ENCODE assay signal across 1 cellular context in genomic region chr10:56360967-56361841, GRCh38.
TF ChIP-seq lines count a peak whose summit lies in the region.

Gene ZWINT (minus strand): TSS chr10:56361259. CDS start chr10:56361236, 23 bp downstream.

TF ChIP-seq in HEK293, 187 proteins besides CTCF, POLR2A, EP300 and RAD21 (continued from another document):
- TF ChIP-seq ZNF354C (tag by site-specific recombination; IDR thresholded peaks at IDR 0.05; ENCODE audit: borderline replicate concordance, low read depth) (no peak), SETDB1 (IDR thresholded peaks at IDR 0.05; ENCODE audit: insufficient read length, low read length) (peak; percentile 13), SP2 (tag by site-specific recombination; IDR thresholded peaks at IDR 0.05) (peak; percentile 87), SCRT2 (tag by site-specific recombination; IDR thresholded peaks at IDR 0.05) (no peak), ZSCAN30 (tag by site-specific recombination; IDR thresholded peaks at IDR 0.05) (peak; percentile 47; the same call in 1 of the 2 replicates), ZSCAN18 (tag by site-specific recombination; IDR thresholded peaks at IDR 0.05) (no peak), ZNF398 (tag by site-specific recombination; IDR thresholded peaks at IDR 0.05) (no peak), ZFP3 (tag by site-specific recombination; IDR thresholded peaks at IDR 0.05; ENCODE audit: low read depth) (no peak), GLI4 (tag by site-specific recombination; IDR thresholded peaks at IDR 0.05) (no peak), ZNF704 (tag by site-specific recombination; IDR thresholded peaks at IDR 0.05) (no peak), ZNF426 (tag by site-specific recombination; IDR thresholded peaks at IDR 0.05) (no peak), OVOL3 (tag by site-specific recombination; IDR thresholded peaks at IDR 0.05) (no peak), ZBTB48 (tag by site-specific recombination; IDR thresholded peaks at IDR 0.05) (peak; percentile 89), ZNF837 (tag by site-specific recombination; IDR thresholded peaks at IDR 0.05) (no peak), MZF1 (tag by site-specific recombination; IDR thresholded peaks at IDR 0.05; ENCODE audit: borderline replicate concordance) (no peak), ZNF548 (tag by site-specific recombination; IDR thresholded peaks at IDR 0.05) (no peak), ZNF785 (tag by site-specific recombination; IDR thresholded peaks at IDR 0.05) (no peak), TRIM28 (IDR thresholded peaks at IDR 0.05; ENCODE audit: borderline replicate concordance, low read length) (no peak), ZNF146 (tag by site-specific recombination; IDR thresholded peaks at IDR 0.05) (no peak), ZNF112 (tag by site-specific recombination; IDR thresholded peaks at IDR 0.05) (no peak), ZNF423 (tag by site-specific recombination; IDR thresholded peaks at IDR 0.05) (no peak), ZNF843 (tag by site-specific recombination; IDR thresholded peaks at IDR 0.05) (no peak), ZNF114 (tag by site-specific recombination; IDR thresholded peaks at IDR 0.05) (no peak), ZNF140 (tag by site-specific recombination; IDR thresholded peaks at IDR 0.05) (no peak), ZNF510 (tag by site-specific recombination; IDR thresholded peaks at IDR 0.05; ENCODE audit: insufficient replicate concordance) (no peak), KLF9 (tag by site-specific recombination; IDR thresholded peaks at IDR 0.05; ENCODE audit: low read depth) (no peak), IKZF3 (tag by site-specific recombination; IDR thresholded peaks at IDR 0.05) (no peak), EGR2 (tag by site-specific recombination; IDR thresholded peaks at IDR 0.05; ENCODE audit: low read depth) (no peak; the same call in none of the 2 replicates), ZSCAN16 (tag by site-specific recombination; IDR thresholded peaks at IDR 0.05) (no peak), ZNF174 (tag by site-specific recombination; IDR thresholded peaks at IDR 0.05) (no peak), ZNF416 (tag by site-specific recombination; IDR thresholded peaks at IDR 0.05) (no peak), PRDM1 (tag by site-specific recombination; IDR thresholded peaks at IDR 0.05) (peak; percentile 48; the same call in 1 of the 2 replicates), GLIS2 (tag by site-specific recombination; IDR thresholded peaks at IDR 0.05) (no peak), ZBTB26 (tag by site-specific recombination; optimal IDR thresholded peaks at IDR 0.05) (peak; percentile 51)
